In genomic region chr2:182447843-182448242, GRCh38 we compare ENCODE assay signal across 1 cellular context.
TF ChIP-seq lines count a peak whose summit lies in the region.

No MANE protein-coding gene starts in this region.

TF ChIP-seq in GM23338, 12 proteins besides CTCF, POLR2A, EP300 and RAD21 (continued from another document):
- TF ChIP-seq ZNF462 (CRISPR knock-in tag; IDR thresholded peaks at IDR 0.05) = no peak
